Comparison of ENCODE assay signal across 24 cellular contexts in the genomic region with DNA sequence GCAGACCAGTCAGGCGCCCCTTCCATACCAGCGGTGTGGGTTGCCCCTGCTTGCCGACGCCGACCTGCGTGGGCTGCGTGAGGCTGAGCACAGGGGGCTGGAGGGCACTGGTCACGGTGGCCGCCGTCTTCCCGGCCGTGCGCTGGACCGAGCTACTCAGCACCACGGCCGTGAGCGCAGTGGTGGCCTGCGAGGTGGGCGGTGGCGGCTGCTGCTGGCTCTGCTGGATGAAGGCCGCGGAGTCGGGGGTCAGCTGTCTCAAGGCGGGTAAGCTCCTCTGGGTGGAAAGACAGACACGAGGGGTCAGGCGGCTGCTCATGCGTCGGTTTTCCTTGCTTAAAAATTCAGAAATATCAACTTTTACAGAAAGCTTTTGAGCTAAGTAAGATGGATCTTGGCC.
"Had no signal": no experiment of that assay in that cellular context is flagged by ENCODE, and none has a peak within 500 bp of the region (broad histone marks: within the 10 kb centered on the region; RNA-seq: fewer than 3 reads in every experiment).

No MANE protein-coding gene starts in this region.

- H3K27ac ChIP-seq: coronary artery, dorsolateral prefrontal cortex, esophagus muscularis mucosa, foreskin keratinocyte, gastroesophageal sphincter, heart left ventricle, hepatocyte, left lung, lower lobe of right lung had no signal

- DNase-seq: dermis blood vessel endothelial cell; dorsolateral prefrontal cortex; effector CD4-positive, alpha-beta T cell; effector memory CD4-positive, alpha-beta T cell; foreskin keratinocyte; heart left ventricle; hypothalamus; left cardiac atrium; left lung; left ventricle myocardium superior; lower lobe of right lung; mesenchymal stem cell; mucosa of descending colon; naive B cell had no signal

- H3K27ac Mint-ChIP-seq: mesothelial cell of epicardium, naive B cell had no signal

- H3K9me3 ChIP-seq: esophagus muscularis mucosa, gastroesophageal sphincter, heart left ventricle, left lung, lower lobe of right lung, mucosa of descending colon had no signal

- H3K9me3 Mint-ChIP-seq: naive B cell had no signal

- H3K4me1 Mint-ChIP-seq: mesothelial cell of epicardium had no signal

- FAIRE-seq: colon, endothelial cell of umbilical vein, frontal cortex, islet of Langerhans, keratinocyte had no signal

- H3K27me3 ChIP-seq: dorsolateral prefrontal cortex, esophagus muscularis mucosa, foreskin keratinocyte, gastroesophageal sphincter, heart left ventricle, hepatocyte, left lung had no signal

- H3K27me3 Mint-ChIP-seq: naive B cell had no signal

- H3K4me2 ChIP-seq: hepatocyte had no signal

- H3K4me3 ChIP-seq: coronary artery, dorsolateral prefrontal cortex, esophagus muscularis mucosa, gastroesophageal sphincter, heart left ventricle, hepatocyte, left lung, lower lobe of right lung, mucosa of descending colon had no signal

- H3K4me3 Mint-ChIP-seq: mesothelial cell of epicardium had no signal

- H3K4me1 ChIP-seq: foreskin keratinocyte, left lung, lower lobe of right lung had no signal

- H2AFZ ChIP-seq: hepatocyte had no signal
